21 cellular contexts compared by ENCODE assay signal in genomic region chr15:47988564-47988963, GRCh38.
DNase-seq lines count a peak whose midpoint lies in the region; ATAC-seq, FAIRE-seq and TF ChIP-seq lines count a peak whose summit lies in the region.
"Had no signal": no experiment of that assay in that cellular context is flagged by ENCODE, and none has a peak within 500 bp of the region (broad histone marks: within the 10 kb centered on the region; RNA-seq: fewer than 3 reads in every experiment).

No MANE protein-coding gene starts in this region.

- no peaks in the 10 kb centered on the region for H3K27me3 Mint-ChIP-seq in CD4-positive, alpha-beta T cell

- H4K8ac ChIP-seq in H1 (ENCODE audit: extremely low read depth, insufficient read depth, low read length): no peak overlapping the region

- no peaks in the 10 kb centered on the region for H3K4me1 ChIP-seq in H1 (replicated peaks in 1 of 4; ENCODE audit: control insufficient read depth in 3 of 4, insufficient read depth in 4 of 4, low read length in 3 of 4)
- H3K4me1 ChIP-seq: adrenal gland, body of pancreas, gastroesophageal sphincter, sigmoid colon had no signal

- CTCF ChIA-PET in GM10248 (lab: Yijun Ruan, JAX): interaction anchor here (0.7 to 5.9 kb wide), 37 partner anchors 10 to 1898 kb away, joined by 3 to 66 read pairs (median 5); no protein-coding TSS in a partner anchor
- CTCF ChIA-PET in H1 (lab: Charles Lee; ENCODE audit: partially characterized antibody): interaction anchor here (0.6 to 5.2 kb wide), 68 partner anchors 11 to 1602 kb away, joined by 3 to 44 read pairs (median 4); partner anchors contain the start of gene SEMA6D
- CTCF ChIA-PET in CD4-positive, alpha-beta T cell (lab: Charles Lee): interaction anchor here (0.6 kb wide), 1 partner anchor 601 kb away, joined by 3 read pairs; no protein-coding TSS in a partner anchor

- H3K4me2 ChIP-seq in H1 (ENCODE audit: insufficient read depth in 1 of 2, low read depth in 2 of 2, low read length in 2 of 2): no peak overlapping the region

- TF ChIP-seq CTCF in C4-2B (conservative IDR thresholded peaks at IDR 0.05) (peak; percentile 8; the same call in 1 of the 2 replicates), GM10248 (IDR thresholded peaks at IDR 0.05; ENCODE audit: control extremely low read depth, extremely low read depth, low read depth, missing control alignments) (peak; percentile 14), LNCaP clone FGC (IDR thresholded peaks at IDR 0.05; ENCODE audit: control insufficient read depth, extremely low read depth, insufficient read depth) (peak; percentile 27; the same call in 1 of the 2 replicates), H1 (IDR thresholded peaks at IDR 0.05; ENCODE audit: control extremely low read depth in 1 of 3, insufficient read depth in 1 of 3, low read depth in 1 of 3, low read length in 3 of 3) (peak; percentile 38 to 54 (median 42))
- TF ChIP-seq CTCF in CD4-positive, alpha-beta T cell (IDR thresholded peaks at IDR 0.05): no peak

- H3K4me3 Mint-ChIP-seq in CD4-positive, alpha-beta T cell: no peak overlapping the region
- H3K4me3 Mint-ChIP-seq: activated naive CD4-positive, alpha-beta T cell treated with anti-CD3 and anti-CD28 coated beads for 36 hours; nephron had no signal

- no peaks in the 10 kb centered on the region; the same call in 1 of the 2 replicates for H3K23me2 ChIP-seq in H1 (ENCODE audit: low read depth, low read length)

- no peaks in the 10 kb centered on the region for H3K36me3 Mint-ChIP-seq in CD4-positive, alpha-beta T cell (ENCODE audit: low read depth)

- no peak overlapping the region for H3K23ac ChIP-seq in H1 (ENCODE audit: insufficient read length)

- H4K5ac ChIP-seq in H1 (ENCODE audit: insufficient read length, low read depth, low read length): no peak overlapping the region

- H2AFZ ChIP-seq in H1 (ENCODE audit: low read length): no peak overlapping the region

- H3K9me3 Mint-ChIP-seq in CD4-positive, alpha-beta T cell: no peaks in the 10 kb centered on the region
- H3K9me3 Mint-ChIP-seq: activated naive CD4-positive, alpha-beta T cell treated with anti-CD3 and anti-CD28 coated beads for 36 hours; nephron had no signal

- no peaks in the 10 kb centered on the region for H3K27me3 ChIP-seq in H1 (replicated peaks in 1 of 4; ENCODE audit: control insufficient read depth in 3 of 4, extremely low read depth in 1 of 4, insufficient read depth in 3 of 4, low read length in 3 of 4)
- H3K27me3 ChIP-seq in CD4-positive, alpha-beta T cell (ENCODE audit: control insufficient read depth, insufficient read depth, low read length): no peaks in the 10 kb centered on the region
- H3K27me3 ChIP-seq: adrenal gland, body of pancreas, dorsolateral prefrontal cortex, gastroesophageal sphincter, sigmoid colon, transverse colon had no signal

- 75% methylated on average over 1 of the region's 1 CpG; no CpG with 5 or more reads in 1 of the 2 experiments for WGBS in H1 (ENCODE audit: extremely low coverage in 1 of 2, insufficient coverage in 1 of 2, insufficient read length in 1 of 2, insufficient replicate concordance in 2 of 2, low coverage in 1 of 2, low lambda C conversion rate in 2 of 2, missing lambda C conversion rate in 1 of 2), 2 experiments

- no peaks in the 10 kb centered on the region for H4K20me1 ChIP-seq in H1 (replicated peaks in 1 of 2; ENCODE audit: control insufficient read depth in 1 of 2, insufficient read depth in 2 of 2, low read length in 2 of 2)

- H3K4me3 ChIP-seq in LNCaP clone FGC (ENCODE audit: low read depth, low read length) (no peak overlapping the region), H1 (ENCODE audit: extremely low read depth in 1 of 4, insufficient read depth in 2 of 4, low read depth in 3 of 4, low read length in 4 of 4) (no peak overlapping the region)
- H3K4me3 ChIP-seq: adrenal gland, body of pancreas, gastroesophageal sphincter, sigmoid colon, transverse colon had no signal

- no peak for TF ChIP-seq EP300 in H1 (IDR thresholded peaks at IDR 0.05; ENCODE audit: borderline replicate concordance in 1 of 2, low read depth in 2 of 2, low read length in 2 of 2)

- H3K56ac ChIP-seq in H1 (replicated peaks; ENCODE audit: insufficient read length, low read depth, low read length): no peak overlapping the region

- no peak overlapping the region for H2BK120ac ChIP-seq in H1 (replicated peaks; ENCODE audit: low read depth, low read length)

- no peak overlapping the region for H2BK15ac ChIP-seq in H1 (ENCODE audit: low read length)

- H4K91ac ChIP-seq in H1 (replicated peaks; ENCODE audit: insufficient read length, low read length): no peak overlapping the region

- intact Hi-C loops in CD4-positive, alpha-beta T cell (cut with DNase I, micrococcal nuclease): loop anchor here in 1 of 2 experiments (5.0 kb wide), 1 partner anchor 1676 kb away; no protein-coding TSS in a partner anchor

- no peak overlapping the region for H3K18ac ChIP-seq in H1 (ENCODE audit: extremely low read depth, low read length)

- no peak overlapping the region for H2BK5ac ChIP-seq in H1 (ENCODE audit: low read depth, low read length)

- no peak overlapping the region for H2BK20ac ChIP-seq in H1 (ENCODE audit: low read length)

- no peak overlapping the region for H3K4ac ChIP-seq in H1 (replicated peaks; ENCODE audit: insufficient read length, low read depth, low read length)

- no peak overlapping the region for H3K27ac ChIP-seq in C4-2B
- no peak overlapping the region for H3K27ac ChIP-seq in H1 (ENCODE audit: low read depth, low read length)
- H3K27ac ChIP-seq in CD4-positive, alpha-beta T cell (ENCODE audit: low read depth, low read length): no peak overlapping the region
- H3K27ac ChIP-seq: adrenal gland, body of pancreas, gastroesophageal sphincter, sigmoid colon, transverse colon had no signal

- H2AK5ac ChIP-seq in H1 (ENCODE audit: low read depth, low read length): no peak overlapping the region

- FAIRE-seq in H1 (lab: Jason Lieb, UNC) (no peak), frontal cortex (lab: Jason Lieb, UNC) (no peak)
- FAIRE-seq: G401.6, HepG2 had no signal

- no peak overlapping the region for H3K14ac ChIP-seq in H1 (ENCODE audit: insufficient read length)

- H3K4me1 Mint-ChIP-seq in CD4-positive, alpha-beta T cell (ENCODE audit: low read depth): no peaks in the 10 kb centered on the region

- TF ChIP-seq POLR2A in H1 (IDR thresholded peaks at IDR 0.05; ENCODE audit: control extremely low read depth in 1 of 2, low read depth in 2 of 2, low read length in 2 of 2): no peak

- H3K27ac Mint-ChIP-seq in CD4-positive, alpha-beta T cell: no peak overlapping the region
- H3K27ac Mint-ChIP-seq: activated naive CD4-positive, alpha-beta T cell treated with anti-CD3 and anti-CD28 coated beads for 36 hours had no signal

- no peaks in the 10 kb centered on the region for H3K9me3 ChIP-seq in H1 (ENCODE audit: insufficient read depth in 2 of 2, low read depth in 1 of 2, low read length in 1 of 2)
- no peaks in the 10 kb centered on the region for H3K9me3 ChIP-seq in CD4-positive, alpha-beta T cell (ENCODE audit: control insufficient read depth, low read length)
- H3K9me3 ChIP-seq: adrenal gland, body of pancreas, gastroesophageal sphincter, sigmoid colon, transverse colon had no signal

- no peak overlapping the region for H2BK12ac ChIP-seq in H1 (ENCODE audit: low read depth, low read length)

- H3K9ac ChIP-seq in H1 (replicated peaks in 1 of 4; ENCODE audit: extremely low read depth in 1 of 4, low read depth in 3 of 4, low read length in 3 of 4): no peak overlapping the region

- no peak for DNase-seq in GM10248 (ENCODE audit: extremely low spot score)
- DNase-seq in LNCaP clone FGC (ENCODE audit: low read depth): no peak
- DNase-seq in H1 (ENCODE audit: low read depth in 1 of 2, low spot score in 2 of 2): no peak
- no peak for DNase-seq in NCI-H1436 (lab: John Stamatoyannopoulos, UW)
- no peak for DNase-seq in frontal cortex (ENCODE audit: low spot score in 2 of 2)
- no peak for DNase-seq in CD4-positive, alpha-beta T cell
- DNase-seq: activated CD4-positive, CD25-positive, alpha-beta regulatory T cell treated with anti-CD3 and anti-CD28 coated beads, Interleukin-2, amount 50 U/mL, for 72 hours; cerebellar nuclear complex; left cardiac atrium; sigmoid colon; stimulated activated CD4-positive, alpha-beta T cell treated with anti-CD3 and anti-CD28 coated beads, Interleukin-4, amount 100 ng/mL, for 1 hour; transverse colon had no signal

- H3K79me2 ChIP-seq in H1 (ENCODE audit: control insufficient read depth in 1 of 2, insufficient read depth in 2 of 2, low read length in 2 of 2): no peaks in the 10 kb centered on the region

- POLR2A ChIA-PET in GM10248 (lab: Yijun Ruan, JAX) (no interaction called here), H1 (lab: Charles Lee; ENCODE audit: partially characterized antibody) (no interaction called here)
- POLR2A ChIA-PET in CD4-positive, alpha-beta T cell (lab: Charles Lee): no interaction called here

- no peaks in the 10 kb centered on the region for H3K79me1 ChIP-seq in H1 (ENCODE audit: low read depth, low read length)

- no peak for ATAC-seq in CD4-positive, alpha-beta T cell (ENCODE audit: poor library complexity)

- TF ChIP-seq RAD21 in H1 (IDR thresholded peaks at IDR 0.05 in 1 of 2, conservative IDR thresholded peaks at IDR 0.05 in 1 of 2; ENCODE audit: low read depth in 2 of 2, low read length in 2 of 2): peak; percentile 64 to 70

- no peaks in the 10 kb centered on the region for H3K36me3 ChIP-seq in H1 (ENCODE audit: control insufficient read depth in 2 of 4, insufficient read depth in 4 of 4, low read length in 3 of 4)
- H3K36me3 ChIP-seq: adrenal gland, gastroesophageal sphincter, sigmoid colon, transverse colon had no signal

TF ChIP-seq in H1, 55 proteins besides CTCF, POLR2A, EP300 and RAD21:
- TF ChIP-seq MAFK (IDR thresholded peaks at IDR 0.05; ENCODE audit: low read depth, low read length) (no peak), YY1 (IDR thresholded peaks at IDR 0.05; ENCODE audit: low read depth, low read length) (no peak), JUND (IDR thresholded peaks at IDR 0.05; ENCODE audit: low read length) (no peak), CBX5 (IDR thresholded peaks at IDR 0.05; ENCODE audit: low read depth, low read length) (no peak), FOSL1 (IDR thresholded peaks at IDR 0.05; ENCODE audit: insufficient read depth, low read depth, low read length) (no peak), SIN3A (conservative IDR thresholded peaks at IDR 0.05 in 1 of 2, IDR thresholded peaks at IDR 0.05 in 1 of 2; ENCODE audit: low read depth in 1 of 2, low read length in 2 of 2) (no peak), SP1 (IDR thresholded peaks at IDR 0.05; ENCODE audit: low read depth, low read length) (no peak), CTBP2 (IDR thresholded peaks at IDR 0.05; ENCODE audit: borderline replicate concordance, insufficient read depth, insufficient read length, low read length) (no peak), BCL11A (IDR thresholded peaks at IDR 0.05; ENCODE audit: low read depth in 2 of 2, low read length in 2 of 2) (no peak), SP4 (IDR thresholded peaks at IDR 0.05; ENCODE audit: low read length) (no peak), RXRA (IDR thresholded peaks at IDR 0.05; ENCODE audit: insufficient read depth, low read depth, low read length) (no peak)
TF ChIP-seq in H1: peak in this region for 0.
